8 cellular contexts compared by ENCODE assay signal in the genomic region with DNA sequence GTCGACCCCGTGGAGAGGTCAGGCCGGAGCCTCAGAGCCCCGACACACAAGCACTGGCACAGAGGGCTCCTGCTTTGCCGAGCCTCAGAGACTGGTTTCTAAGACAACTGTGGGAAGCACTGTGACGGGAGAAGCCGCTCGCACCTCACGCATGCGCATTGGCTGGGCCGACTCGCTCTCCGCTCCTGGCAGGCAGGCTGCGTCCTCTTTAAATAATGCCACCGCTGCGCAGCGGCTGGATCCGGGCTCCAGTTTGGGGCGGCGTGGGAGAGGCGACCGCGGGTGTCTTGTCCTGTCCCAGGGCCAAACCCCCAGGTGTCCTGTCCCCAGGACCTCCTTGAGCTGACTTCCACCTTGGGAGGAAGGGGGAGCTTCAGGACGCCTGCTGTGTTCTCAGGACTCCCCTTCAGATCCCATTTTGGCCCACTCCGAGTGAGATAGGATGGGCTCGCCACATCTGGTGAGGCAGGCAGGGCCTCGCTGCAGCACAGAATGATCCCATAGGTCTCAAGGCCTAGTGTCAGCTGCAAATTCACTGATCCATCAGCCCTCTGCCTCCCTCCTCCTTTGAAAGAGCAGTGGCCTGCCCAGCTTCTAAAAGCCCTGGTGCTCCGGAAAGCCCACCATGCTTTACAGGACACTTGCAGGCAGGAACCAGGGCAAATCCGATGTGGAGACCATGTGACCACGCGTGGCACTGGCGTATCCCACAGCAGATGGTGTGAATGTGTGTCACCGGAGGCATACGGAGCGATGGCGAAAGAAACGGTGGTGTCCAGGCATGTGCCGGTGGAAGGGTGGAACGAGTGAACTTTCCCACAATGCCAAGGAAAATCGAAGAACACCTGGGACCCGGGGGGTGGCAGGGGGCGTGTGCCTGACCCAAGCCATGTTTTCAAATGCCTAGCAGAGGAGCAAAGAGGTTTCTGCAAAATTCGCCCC.
DNase-seq lines count a peak whose midpoint lies in the region; ATAC-seq and TF ChIP-seq lines count a peak whose summit lies in the region.

No MANE protein-coding gene starts in this region.

- H3K27ac ChIP-seq in A673 (ENCODE audit: low read depth, low read length, poor library complexity, severe bottlenecking) (no peak overlapping the region), colonic mucosa (no peak overlapping the region), layer of hippocampus (ENCODE audit: low read depth, low read length) (peak overlapping the region; percentile 30)

- ATAC-seq in GM21576 (IDR thresholded peaks at IDR 0.05; ENCODE audit: unreplicated experiment) (peak; percentile 57), HG02840 (IDR thresholded peaks at IDR 0.05; ENCODE audit: low FRiP score, unreplicated experiment) (no peak)

- DNase-seq in A673 (ENCODE audit: low spot score) (peak; percentile 76), NCI-H2196 (lab: John Stamatoyannopoulos, UW; ENCODE audit: unreplicated experiment) (peak; percentile 78), colonic mucosa (peak; percentile 70)
- peak; percentile 73 for DNase-seq in activated CD4-positive, alpha-beta T cell treated with anti-CD3 and anti-CD28 coated beads, Interleukin-2, amount 50 U/mL, for 1 hour
- peak; percentile 62 for DNase-seq in stimulated activated CD4-positive, alpha-beta T cell treated with anti-CD3 and anti-CD28 coated beads, Interleukin-2, amount 100 ng/mL, for 4 hours (ENCODE audit: low read depth)

- H3K4me3 ChIP-seq in A673 (ENCODE audit: low read depth, low read length, poor library complexity, severe bottlenecking) (peak overlapping the region; percentile 25), colonic mucosa (no peak overlapping the region)

- no peak for TF ChIP-seq CTCF in A673 (conservative IDR thresholded peaks at IDR 0.05; ENCODE audit: low read depth, low read length)
- TF ChIP-seq CTCF in colonic mucosa (IDR thresholded peaks at IDR 0.05), result no peak

- no peaks in the 10 kb centered on the region for H3K36me3 ChIP-seq in A673 (ENCODE audit: insufficient read depth, low read length, poor library complexity, severe bottlenecking)
- H3K36me3 ChIP-seq in colonic mucosa, result no peaks in the 10 kb centered on the region

- H3K27me3 ChIP-seq in A673 (replicated peaks; ENCODE audit: insufficient read depth, low read depth, low read length, poor library complexity), result peaks cover 50% of the 10 kb centered on the region
- peaks cover 10% of the 10 kb centered on the region for H3K27me3 ChIP-seq in colonic mucosa
- H3K27me3 ChIP-seq in layer of hippocampus (ENCODE audit: control insufficient read depth, insufficient read depth, low read length), result no peaks in the 10 kb centered on the region

- CTCF ChIA-PET in A673 (lab: Charles Lee), result no interaction called here

- intact Hi-C loops in A673 (cut with micrococcal nuclease; ENCODE audit: unreplicated experiment), result no loop called here
- intact Hi-C loops in colonic mucosa (cut with DNase I), result no loop called here

- POLR2A ChIA-PET in A673 (lab: Charles Lee; ENCODE audit: low non-redundant PET), result no interaction called here

- BruUV-seq in A673 (replicated peaks; lab: Mats Ljungman, UMichigan), result no TSS peak

- H3K9me3 ChIP-seq in A673 (ENCODE audit: low read depth, low read length, poor library complexity, severe bottlenecking), result no peaks in the 10 kb centered on the region
- H3K9me3 ChIP-seq in colonic mucosa, result no peaks in the 10 kb centered on the region

- H3K4me1 ChIP-seq in A673 (ENCODE audit: insufficient read depth, low read length, poor library complexity, severe bottlenecking), result no peaks in the 10 kb centered on the region
- no peaks in the 10 kb centered on the region for H3K4me1 ChIP-seq in colonic mucosa

- H3K9ac ChIP-seq in colonic mucosa (ENCODE audit: low read depth in 2 of 2, low read length in 2 of 2), result no peak overlapping the region
